Comparison of ENCODE assay signal across 1 cellular context in the genomic region with DNA sequence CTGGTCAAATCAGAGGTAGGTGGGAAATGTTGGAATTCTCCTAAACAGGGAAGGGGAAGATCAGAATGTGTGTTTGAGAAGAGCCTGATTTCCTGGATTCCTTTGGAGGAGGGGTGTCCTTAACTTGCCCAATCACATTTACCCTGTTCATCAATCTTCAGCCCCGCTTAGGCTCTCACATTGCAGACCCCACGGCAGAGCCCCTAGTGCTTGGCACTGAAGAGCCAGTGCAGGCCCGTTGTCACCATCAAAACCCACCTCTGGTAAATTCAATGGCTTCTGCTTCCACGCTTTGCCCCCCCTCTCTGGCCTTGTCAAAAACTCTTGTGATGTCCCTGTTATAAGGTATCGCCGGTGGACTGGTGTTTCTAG.
TF ChIP-seq lines count a peak whose summit lies in the region.

No MANE protein-coding gene starts in this region.

TF ChIP-seq in A549, 52 proteins besides CTCF, POLR2A, EP300 and RAD21 (continued from another document):
- TF ChIP-seq KDM5A (IDR thresholded peaks at IDR 0.05) = no peak
